In the genomic region with DNA sequence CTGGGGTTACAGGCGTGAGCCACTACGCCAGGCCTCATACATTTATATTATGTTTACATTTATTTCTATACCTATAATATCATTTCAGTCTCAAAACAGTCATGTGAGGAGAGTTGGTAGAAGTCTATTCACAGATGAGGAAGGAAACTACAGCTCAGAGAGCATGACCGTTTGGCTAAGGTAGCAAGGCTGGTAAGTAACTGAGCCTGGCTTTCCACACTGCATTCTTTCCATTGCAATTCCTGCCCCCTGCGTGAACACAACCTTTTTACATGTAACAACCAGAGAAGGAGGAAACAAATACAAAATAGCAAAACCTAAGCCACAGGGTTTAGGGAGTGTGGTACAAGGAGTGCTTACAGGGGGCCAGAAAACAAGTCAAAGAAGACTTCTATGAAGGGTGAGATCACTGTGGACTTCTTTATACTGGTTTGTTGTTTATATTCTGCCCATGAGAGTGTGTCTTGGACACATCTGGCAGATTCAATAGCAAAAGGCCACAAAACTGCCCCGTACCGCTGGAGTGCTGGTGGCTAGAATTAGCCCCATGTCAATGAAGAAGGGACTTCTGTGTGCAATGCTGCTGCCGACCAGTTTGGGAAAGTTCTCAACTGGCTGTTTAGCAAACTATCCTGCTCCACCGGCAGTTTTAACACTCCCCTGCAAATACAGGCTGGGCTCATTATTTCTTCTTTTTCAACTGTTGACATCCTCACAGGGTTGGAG, we compare ENCODE assay signal across 1 cellular context.
TF ChIP-seq lines count a peak whose summit lies in the region.

No MANE protein-coding gene starts in this region.

TF ChIP-seq in GM12878, 131 proteins besides CTCF, POLR2A, EP300 and RAD21 (continued from another document):
- TF ChIP-seq PAX8 (IDR thresholded peaks at IDR 0.05) = no peak
- no peak for TF ChIP-seq MXI1 (IDR thresholded peaks at IDR 0.05; ENCODE audit: low read depth, low read length)
- TF ChIP-seq CBX5 (IDR thresholded peaks at IDR 0.05; ENCODE audit: low read depth) = no peak
- TF ChIP-seq RAD51 (IDR thresholded peaks at IDR 0.05) = no peak
- TF ChIP-seq JUNB (IDR thresholded peaks at IDR 0.05) = no peak
- TF ChIP-seq, protein P1, sequence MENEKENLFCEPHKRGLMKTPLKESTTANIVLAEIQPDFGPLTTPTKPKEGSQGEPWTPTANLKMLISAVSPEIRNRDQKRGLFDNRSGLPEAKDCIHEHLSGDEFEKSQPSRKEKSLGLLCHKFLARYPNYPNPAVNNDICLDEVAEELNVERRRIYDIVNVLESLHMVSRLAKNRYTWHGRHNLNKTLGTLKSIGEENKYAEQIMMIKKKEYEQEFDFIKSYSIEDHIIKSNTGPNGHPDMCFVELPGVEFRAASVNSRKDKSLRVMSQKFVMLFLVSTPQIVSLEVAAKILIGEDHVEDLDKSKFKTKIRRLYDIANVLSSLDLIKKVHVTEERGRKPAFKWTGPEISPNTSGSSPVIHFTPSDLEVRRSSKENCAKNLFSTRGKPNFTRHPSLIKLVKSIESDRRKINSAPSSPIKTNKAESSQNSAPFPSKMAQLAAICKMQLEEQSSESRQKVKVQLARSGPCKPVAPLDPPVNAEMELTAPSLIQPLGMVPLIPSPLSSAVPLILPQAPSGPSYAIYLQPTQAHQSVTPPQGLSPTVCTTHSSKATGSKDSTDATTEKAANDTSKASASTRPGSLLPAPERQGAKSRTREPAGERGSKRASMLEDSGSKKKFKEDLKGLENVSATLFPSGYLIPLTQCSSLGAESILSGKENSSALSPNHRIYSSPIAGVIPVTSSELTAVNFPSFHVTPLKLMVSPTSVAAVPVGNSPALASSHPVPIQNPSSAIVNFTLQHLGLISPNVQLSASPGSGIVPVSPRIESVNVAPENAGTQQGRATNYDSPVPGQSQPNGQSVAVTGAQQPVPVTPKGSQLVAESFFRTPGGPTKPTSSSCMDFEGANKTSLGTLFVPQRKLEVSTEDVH (IDR thresholded peaks at IDR 0.05; ENCODE audit: low read depth, partially characterized antibody) = no peak
- no peak for TF ChIP-seq MEF2A (IDR thresholded peaks at IDR 0.05; ENCODE audit: insufficient read depth, low read depth, low read length)
- no peak for TF ChIP-seq FOS (IDR thresholded peaks at IDR 0.05; ENCODE audit: borderline replicate concordance, extremely low read depth, insufficient read length)
- TF ChIP-seq, protein P2, sequence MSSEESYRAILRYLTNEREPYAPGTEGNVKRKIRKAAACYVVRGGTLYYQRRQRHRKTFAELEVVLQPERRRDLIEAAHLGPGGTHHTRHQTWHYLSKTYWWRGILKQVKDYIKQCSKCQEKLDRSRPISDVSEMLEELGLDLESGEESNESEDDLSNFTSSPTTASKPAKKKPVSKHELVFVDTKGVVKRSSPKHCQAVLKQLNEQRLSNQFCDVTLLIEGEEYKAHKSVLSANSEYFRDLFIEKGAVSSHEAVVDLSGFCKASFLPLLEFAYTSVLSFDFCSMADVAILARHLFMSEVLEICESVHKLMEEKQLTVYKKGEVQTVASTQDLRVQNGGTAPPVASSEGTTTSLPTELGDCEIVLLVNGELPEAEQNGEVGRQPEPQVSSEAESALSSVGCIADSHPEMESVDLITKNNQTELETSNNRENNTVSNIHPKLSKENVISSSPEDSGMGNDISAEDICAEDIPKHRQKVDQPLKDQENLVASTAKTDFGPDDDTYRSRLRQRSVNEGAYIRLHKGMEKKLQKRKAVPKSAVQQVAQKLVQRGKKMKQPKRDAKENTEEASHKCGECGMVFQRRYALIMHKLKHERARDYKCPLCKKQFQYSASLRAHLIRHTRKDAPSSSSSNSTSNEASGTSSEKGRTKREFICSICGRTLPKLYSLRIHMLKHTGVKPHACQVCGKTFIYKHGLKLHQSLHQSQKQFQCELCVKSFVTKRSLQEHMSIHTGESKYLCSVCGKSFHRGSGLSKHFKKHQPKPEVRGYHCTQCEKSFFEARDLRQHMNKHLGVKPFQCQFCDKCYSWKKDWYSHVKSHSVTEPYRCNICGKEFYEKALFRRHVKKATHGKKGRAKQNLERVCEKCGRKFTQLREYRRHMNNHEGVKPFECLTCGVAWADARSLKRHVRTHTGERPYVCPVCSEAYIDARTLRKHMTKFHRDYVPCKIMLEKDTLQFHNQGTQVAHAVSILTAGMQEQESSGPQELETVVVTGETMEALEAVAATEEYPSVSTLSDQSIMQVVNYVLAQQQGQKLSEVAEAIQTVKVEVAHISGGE (CRISPR knock-in tag; IDR thresholded peaks at IDR 0.05) = no peak
- no peak for TF ChIP-seq BACH1 (IDR thresholded peaks at IDR 0.05; ENCODE audit: borderline replicate concordance)
- no peak for TF ChIP-seq IKZF1 (conservative IDR thresholded peaks at IDR 0.05)
- no peak for TF ChIP-seq EGR1 (IDR thresholded peaks at IDR 0.05; ENCODE audit: borderline replicate concordance in 1 of 2, low read depth in 2 of 2, low read length in 2 of 2)
- no peak for TF ChIP-seq ATF7 (IDR thresholded peaks at IDR 0.05; ENCODE audit: low read depth)
